1 cellular context compared by ENCODE assay signal in genomic region chr4:187612211-187612780, GRCh38.
TF ChIP-seq lines count a peak whose summit lies in the region.

No MANE protein-coding gene starts in this region.

TF ChIP-seq in GM23338, 12 proteins besides CTCF, POLR2A, EP300 and RAD21 (continued from another document):
- TF ChIP-seq ZNF462 (CRISPR knock-in tag; IDR thresholded peaks at IDR 0.05) (no peak), NANOG (IDR thresholded peaks at IDR 0.05; ENCODE audit: borderline replicate concordance) (no peak), POLR2AphosphoS5 (IDR thresholded peaks at IDR 0.05; ENCODE audit: low read depth) (no peak), JUNB (IDR thresholded peaks at IDR 0.05; ENCODE audit: unreplicated experiment) (no peak), CREB1 (CRISPR knock-in tag; IDR thresholded peaks at IDR 0.05; ENCODE audit: low read depth) (no peak), ETS1 (IDR thresholded peaks at IDR 0.05) (no peak), REST (IDR thresholded peaks at IDR 0.05; ENCODE audit: unreplicated experiment) (no peak)
TF ChIP-seq in GM23338: peak in this region for 0.
